ENCODE assay signal across 9 cellular contexts in the genomic region with DNA sequence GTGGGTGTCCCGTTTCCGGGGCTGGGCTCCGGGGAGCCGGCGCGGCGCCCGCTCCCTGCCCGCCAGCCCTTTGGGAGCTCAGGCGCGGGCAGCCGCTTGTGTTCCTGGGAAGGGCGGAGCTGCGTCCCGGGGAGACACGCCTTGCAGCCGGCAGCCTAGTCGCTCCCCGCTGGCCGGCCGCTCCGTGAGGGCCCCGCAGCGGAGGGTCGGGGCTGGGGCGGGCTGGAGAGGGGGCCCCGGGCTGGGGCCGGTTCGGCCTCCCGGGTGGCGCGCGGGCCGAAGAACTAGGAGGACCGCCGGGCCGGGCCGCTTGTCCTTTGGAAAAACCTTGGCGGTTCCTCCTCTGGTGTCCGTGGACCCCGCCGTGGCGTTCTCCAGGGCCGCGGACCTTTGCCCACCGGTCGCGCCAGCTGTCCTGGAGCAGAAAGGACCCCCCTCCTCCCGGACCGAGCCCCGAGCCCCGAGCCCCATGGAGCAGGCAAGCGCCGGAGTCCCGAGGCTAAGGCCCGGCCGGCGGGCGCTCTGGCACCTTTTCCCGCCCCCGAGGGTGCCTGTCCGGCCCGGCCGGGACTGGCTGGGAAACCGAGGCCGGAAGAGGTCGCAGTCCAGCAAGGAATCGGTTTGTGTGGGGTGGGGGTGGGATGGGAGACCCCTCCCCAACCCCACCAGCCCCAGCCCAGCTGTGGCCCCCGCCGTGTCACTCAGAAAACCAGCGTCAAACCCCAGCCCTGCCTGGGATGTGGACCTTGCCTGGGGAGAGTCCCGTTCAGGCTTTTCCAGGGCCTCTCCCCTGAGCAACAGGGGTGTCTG. TPM values are rescaled to one million over a fixed set of nuclear protein-coding genes. Genes with fewer than 3 reads are reported as not detected.
DNase-seq lines count a peak whose midpoint lies in the region; ATAC-seq and TF ChIP-seq lines count a peak whose summit lies in the region.
"Had no signal": no experiment of that assay in that cellular context is flagged by ENCODE, and none has a peak within 500 bp of the region (broad histone marks: within the 10 kb centered on the region; RNA-seq: fewer than 3 reads in every experiment).

No MANE protein-coding gene starts in this region.

- peak overlapping the region; percentile 78 to 98 (median 93) for H3K4me2 ChIP-seq in BLaER1 treated with 17β-estradiol and CSF1 and Interleukin-3, amounts not matched to agents 10 nM and 100 nM

- no peak for TF ChIP-seq EP300 in tibial nerve (IDR thresholded peaks at IDR 0.05)

- 1 to 2% methylated on average over 28 to 32 of the region's 72 CpGs for WGBS in tibial nerve, 2 donors

- DNase-seq in NOMO-1 treated with DMSO at 0.1 percent for 48 hours (lab: John Stamatoyannopoulos, UW; ENCODE audit: unreplicated experiment): peak; percentile 83
- DNase-seq in lung microvascular endothelial cell (ENCODE audit: low read depth in 2 of 2): peak; percentile 44 to 71
- DNase-seq in tibial nerve (ENCODE audit: low spot score in 2 of 2): no peak
- DNase-seq in stimulated activated CD4-positive, alpha-beta T cell treated with anti-CD3 and anti-CD28 coated beads, Interleukin-1b, Interleukin-23, amount 100 ng/mL, for 48 hours: no peak

- H3K27ac ChIP-seq in BLaER1 treated with 17β-estradiol and CSF1 and Interleukin-3, amounts not matched to agents 10 nM and 100 nM: peak overlapping the region; percentile 89 to 99 (median 97)
- H3K27ac ChIP-seq in duodenal mucosa (ENCODE audit: low read depth, low read length) (no peak overlapping the region), tibial nerve (peak overlapping the region in 2 of 4 donors; percentile 21 to 51)

- no peaks in the 10 kb centered on the region for H4K20me1 ChIP-seq in BLaER1 treated with 17β-estradiol and CSF1 and Interleukin-3, amounts not matched to agents 10 nM and 100 nM

- peaks cover 0 to 15% (median 9%) of the 10 kb centered on the region in 11 experiments; a peak in 12 of 22 replicates for H3K36me3 ChIP-seq in BLaER1 treated with 17β-estradiol and CSF1 and Interleukin-3, amounts not matched to agents 10 nM and 100 nM
- H3K36me3 ChIP-seq in duodenal mucosa (ENCODE audit: control insufficient read depth in 1 of 2, insufficient read depth in 2 of 2, low read length in 2 of 2): no peaks in the 10 kb centered on the region
- H3K36me3 ChIP-seq in tibial nerve: no peaks in the 10 kb centered on the region

- peaks cover 17 to 59% (median 54%) of the 10 kb centered on the region in 10 experiments for H3K4me1 ChIP-seq in BLaER1 treated with 17β-estradiol and CSF1 and Interleukin-3, amounts not matched to agents 10 nM and 100 nM
- H3K4me1 ChIP-seq in duodenal mucosa (ENCODE audit: control insufficient read depth in 1 of 2, insufficient read depth in 2 of 2, low read length in 2 of 2) (peaks cover 0 to 4% of the 10 kb centered on the region in 2 donors), tibial nerve (peaks cover 0 to 15% (median 5%) of the 10 kb centered on the region in 4 donors)

- TF ChIP-seq POLR2A in tibial nerve (IDR thresholded peaks at IDR 0.05): peak in 1 of 2 donors; percentile 30

- peak overlapping the region; percentile 61 to 89 (median 82) for H3K4me3 ChIP-seq in BLaER1 treated with 17β-estradiol and CSF1 and Interleukin-3, amounts not matched to agents 10 nM and 100 nM
- peak overlapping the region; percentile 31 to 32 for H3K4me3 ChIP-seq in duodenal mucosa (ENCODE audit: low read depth in 1 of 2, low read length in 2 of 2)
- peak overlapping the region; percentile 32 to 55 (median 41) for H3K4me3 ChIP-seq in tibial nerve

- TF ChIP-seq CTCF in tibial nerve (IDR thresholded peaks at IDR 0.05): no peak

- no peaks in the 10 kb centered on the region for H3K9me3 ChIP-seq in BLaER1 treated with 17β-estradiol and CSF1 and Interleukin-3, amounts not matched to agents 10 nM and 100 nM (replicated peaks in 1 of 11)
- no peaks in the 10 kb centered on the region for H3K9me3 ChIP-seq in duodenal mucosa (ENCODE audit: control insufficient read depth in 1 of 2, low read length in 2 of 2)
- H3K9me3 ChIP-seq in tibial nerve: no peaks in the 10 kb centered on the region

- ATAC-seq in GM19324 (IDR thresholded peaks at IDR 0.05; ENCODE audit: low FRiP score, unreplicated experiment) (peak; percentile 23), HG03457 (IDR thresholded peaks at IDR 0.05; ENCODE audit: unreplicated experiment) (no peak)

- peaks cover 0 to 31% (median 19%) of the 10 kb centered on the region in 11 experiments; a peak in 14 of 22 replicates for H3K27me3 ChIP-seq in BLaER1 treated with 17β-estradiol and CSF1 and Interleukin-3, amounts not matched to agents 10 nM and 100 nM
- no peaks in the 10 kb centered on the region for H3K27me3 ChIP-seq in duodenal mucosa (ENCODE audit: control insufficient read depth in 1 of 2, insufficient read depth in 2 of 2, low read length in 2 of 2)
- H3K27me3 ChIP-seq in tibial nerve: peaks cover 0 to 30% of the 10 kb centered on the region in 2 donors

- H3K9ac ChIP-seq in BLaER1 treated with 17β-estradiol and CSF1 and Interleukin-3, amounts not matched to agents 10 nM and 100 nM: peak overlapping the region; percentile 91 to 100 (median 97)
- peak overlapping the region in 1 of 2 donors; percentile 33 for H3K9ac ChIP-seq in duodenal mucosa (ENCODE audit: low read depth in 1 of 2, low read length in 2 of 2)

RNA-seq across cellular contexts. Expression of a gene that starts 6.8 kb away (rescaled TPM):
- total RNA-seq in lung microvascular endothelial cell (0.44 and 0.99 TPM in 2 replicates), tibial nerve (1 to 10 TPM in 2 of 4 donors, not detected in 2; 1.0 to 4.5 TPM)

RNA-seq across cellular contexts. Expression of a gene that starts 13.4 kb away (rescaled TPM):
- total RNA-seq in lung microvascular endothelial cell: not detected in 2 replicates
- not detected for total RNA-seq in tibial nerve
- total RNA-seq: pulmonary artery endothelial cell had no signal

RNA-seq across cellular contexts. Expression of a gene that starts 27.7 kb away (rescaled TPM):
- total RNA-seq in lung microvascular endothelial cell (not detected in 2 replicates), tibial nerve (1 to 10 TPM in 1 of 4 donors, not detected in 3; 1.5 TPM)
- total RNA-seq: pulmonary artery endothelial cell had no signal

Comparison
In these comparisons a context has a peak if more than half of its experiments do, and no peak if none do; other contexts are left out.
1. H3K4me3 ChIP-seq: peak in every context shown above with its lines; median percentile 82 in BLaER1 treated with 17β-estradiol and CSF1 and Interleukin-3, amounts not matched to agents 10 nM and 100 nM; 41 in tibial nerve; 32 in duodenal mucosa.
2. DNase-seq: peak in NOMO-1 treated with DMSO at 0.1 percent for 48 hours (single experiment) and lung microvascular endothelial cell (2 of 2); none in tibial nerve (0 of 2) and stimulated activated CD4-positive, alpha-beta T cell treated with anti-CD3 and anti-CD28 coated beads, Interleukin-1b, Interleukin-23, amount 100 ng/mL, for 48 hours (single experiment).